In the genomic region with DNA sequence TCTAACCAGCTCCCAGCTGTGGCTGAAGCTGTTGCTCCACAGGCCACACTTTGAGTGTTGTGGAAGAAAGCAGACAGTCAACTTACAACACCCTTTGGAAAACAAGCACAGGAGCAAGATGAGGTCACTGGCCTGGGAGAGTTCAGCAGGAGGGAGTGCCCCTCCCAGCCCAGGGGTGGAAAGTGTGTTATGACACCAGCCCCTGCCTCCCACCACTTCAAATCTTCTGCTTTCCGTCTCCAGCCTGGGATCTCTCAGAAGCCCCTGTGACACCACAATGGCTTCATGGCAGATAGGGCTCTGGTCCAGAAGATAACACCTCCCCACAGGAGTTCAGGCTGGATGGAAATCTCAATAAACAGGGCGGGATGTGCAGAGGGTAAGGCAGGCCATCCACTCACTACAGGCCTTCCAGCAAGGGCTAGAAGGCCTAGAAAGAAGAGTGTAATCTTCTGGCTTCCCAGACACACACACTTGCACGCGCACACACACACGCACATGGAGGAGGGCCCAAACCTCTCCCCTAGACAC, we compare ENCODE assay signal across 1 cellular context.
A peak's percentile ranks its signal among the peaks of the same experiment; 100 is the strongest.
TF ChIP-seq lines count a peak whose summit lies in the region.

No MANE protein-coding gene starts in this region.

TF ChIP-seq in K562, 482 proteins besides CTCF, POLR2A, EP300 and RAD21 (continued from another document and continues in another):
- no peak for TF ChIP-seq ZBTB26 (CRISPR knock-in tag; IDR thresholded peaks at IDR 0.05)
- peak; percentile 51 for TF ChIP-seq ESRRA (IDR thresholded peaks at IDR 0.05; ENCODE audit: borderline replicate concordance, low read depth)
- no peak for TF ChIP-seq ZNF124 (CRISPR knock-in tag; IDR thresholded peaks at IDR 0.05)
- TF ChIP-seq, protein P1, sequence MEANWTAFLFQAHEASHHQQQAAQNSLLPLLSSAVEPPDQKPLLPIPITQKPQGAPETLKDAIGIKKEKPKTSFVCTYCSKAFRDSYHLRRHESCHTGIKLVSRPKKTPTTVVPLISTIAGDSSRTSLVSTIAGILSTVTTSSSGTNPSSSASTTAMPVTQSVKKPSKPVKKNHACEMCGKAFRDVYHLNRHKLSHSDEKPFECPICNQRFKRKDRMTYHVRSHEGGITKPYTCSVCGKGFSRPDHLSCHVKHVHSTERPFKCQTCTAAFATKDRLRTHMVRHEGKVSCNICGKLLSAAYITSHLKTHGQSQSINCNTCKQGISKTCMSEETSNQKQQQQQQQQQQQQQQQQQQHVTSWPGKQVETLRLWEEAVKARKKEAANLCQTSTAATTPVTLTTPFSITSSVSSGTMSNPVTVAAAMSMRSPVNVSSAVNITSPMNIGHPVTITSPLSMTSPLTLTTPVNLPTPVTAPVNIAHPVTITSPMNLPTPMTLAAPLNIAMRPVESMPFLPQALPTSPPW (CRISPR knock-in tag; IDR thresholded peaks at IDR 0.05) = peak; percentile 83
- peak; percentile 93 for TF ChIP-seq HDAC2 (IDR thresholded peaks at IDR 0.05)
- no peak for TF ChIP-seq RBM39 (optimal IDR thresholded peaks at IDR 0.05; ENCODE audit: low read depth, low read length)
- peak in 1 of 2 experiments; percentile 20; a peak in 1 of 3 replicates for TF ChIP-seq CBX3 (IDR thresholded peaks at IDR 0.05; ENCODE audit: borderline replicate concordance in 1 of 2, low read length in 2 of 2)
- TF ChIP-seq NFATC3 (IDR thresholded peaks at IDR 0.05) = no peak
- TF ChIP-seq SMAD4 (CRISPR knock-in tag; conservative IDR thresholded peaks at IDR 0.05) = peak; percentile 89
- no peak for TF ChIP-seq ZNF655 (CRISPR knock-in tag; IDR thresholded peaks at IDR 0.05)
- peak in 1 of 2 experiments; percentile 86; a peak in 2 of 4 replicates for TF ChIP-seq HDAC1 (IDR thresholded peaks at IDR 0.05)
- TF ChIP-seq ZBTB40 (IDR thresholded peaks at IDR 0.05) = no peak
- no peak for TF ChIP-seq ZBTB40 (CRISPR knock-in tag; IDR thresholded peaks at IDR 0.05)
- TF ChIP-seq ATF4 (CRISPR knock-in tag; IDR thresholded peaks at IDR 0.05) = no peak
- peak; percentile 57; the same call in 1 of the 2 replicates for TF ChIP-seq BCOR (IDR thresholded peaks at IDR 0.05)
- TF ChIP-seq, protein P2, sequence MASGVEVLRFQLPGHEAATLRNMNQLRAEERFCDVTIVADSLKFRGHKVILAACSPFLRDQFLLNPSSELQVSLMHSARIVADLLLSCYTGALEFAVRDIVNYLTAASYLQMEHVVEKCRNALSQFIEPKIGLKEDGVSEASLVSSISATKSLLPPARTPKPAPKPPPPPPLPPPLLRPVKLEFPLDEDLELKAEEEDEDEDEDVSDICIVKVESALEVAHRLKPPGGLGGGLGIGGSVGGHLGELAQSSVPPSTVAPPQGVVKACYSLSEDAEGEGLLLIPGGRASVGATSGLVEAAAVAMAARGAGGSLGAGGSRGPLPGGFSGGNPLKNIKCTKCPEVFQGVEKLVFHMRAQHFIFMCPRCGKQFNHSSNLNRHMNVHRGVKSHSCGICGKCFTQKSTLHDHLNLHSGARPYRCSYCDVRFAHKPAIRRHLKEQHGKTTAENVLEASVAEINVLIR (CRISPR knock-in tag; IDR thresholded peaks at IDR 0.05) = no peak
- TF ChIP-seq PHF8 (IDR thresholded peaks at IDR 0.05; ENCODE audit: borderline replicate concordance, low read length) = peak; percentile 14; the same call in 1 of the 2 replicates
- TF ChIP-seq RBM22 (IDR thresholded peaks at IDR 0.05; ENCODE audit: low read depth, low read length, poor library complexity, severe bottlenecking) = no peak
- TF ChIP-seq, protein P3, sequence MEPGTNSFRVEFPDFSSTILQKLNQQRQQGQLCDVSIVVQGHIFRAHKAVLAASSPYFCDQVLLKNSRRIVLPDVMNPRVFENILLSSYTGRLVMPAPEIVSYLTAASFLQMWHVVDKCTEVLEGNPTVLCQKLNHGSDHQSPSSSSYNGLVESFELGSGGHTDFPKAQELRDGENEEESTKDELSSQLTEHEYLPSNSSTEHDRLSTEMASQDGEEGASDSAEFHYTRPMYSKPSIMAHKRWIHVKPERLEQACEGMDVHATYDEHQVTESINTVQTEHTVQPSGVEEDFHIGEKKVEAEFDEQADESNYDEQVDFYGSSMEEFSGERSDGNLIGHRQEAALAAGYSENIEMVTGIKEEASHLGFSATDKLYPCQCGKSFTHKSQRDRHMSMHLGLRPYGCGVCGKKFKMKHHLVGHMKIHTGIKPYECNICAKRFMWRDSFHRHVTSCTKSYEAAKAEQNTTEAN (CRISPR knock-in tag; IDR thresholded peaks at IDR 0.05) = peak; percentile 79; the same call in 1 of the 2 replicates
- TF ChIP-seq ZNF197 (CRISPR knock-in tag; IDR thresholded peaks at IDR 0.05; ENCODE audit: low read depth) = 0 out of 2 replicates have a peak, but pooled peaks have one; percentile 24
- TF ChIP-seq FOXP4 (CRISPR knock-in tag; IDR thresholded peaks at IDR 0.05; ENCODE audit: borderline replicate concordance) = 0 out of 2 replicates have a peak, but pooled peaks have one; percentile 17
- peak; percentile 68 for TF ChIP-seq CREB1 (IDR thresholded peaks at IDR 0.05)
- peak; percentile 62; the same call in 1 of the 2 replicates for TF ChIP-seq CREB1 (CRISPR knock-in tag; IDR thresholded peaks at IDR 0.05)
- peak; percentile 86 for TF ChIP-seq SMARCE1 (IDR thresholded peaks at IDR 0.05)
- TF ChIP-seq RUNX1 (IDR thresholded peaks at IDR 0.05; ENCODE audit: low read depth) = peak; percentile 27; the same call in 1 of the 2 replicates
- peak; percentile 73; the same call in 1 of the 2 replicates for TF ChIP-seq MBD2 (IDR thresholded peaks at IDR 0.05; ENCODE audit: borderline replicate concordance, low read depth)
- TF ChIP-seq, protein P4, sequence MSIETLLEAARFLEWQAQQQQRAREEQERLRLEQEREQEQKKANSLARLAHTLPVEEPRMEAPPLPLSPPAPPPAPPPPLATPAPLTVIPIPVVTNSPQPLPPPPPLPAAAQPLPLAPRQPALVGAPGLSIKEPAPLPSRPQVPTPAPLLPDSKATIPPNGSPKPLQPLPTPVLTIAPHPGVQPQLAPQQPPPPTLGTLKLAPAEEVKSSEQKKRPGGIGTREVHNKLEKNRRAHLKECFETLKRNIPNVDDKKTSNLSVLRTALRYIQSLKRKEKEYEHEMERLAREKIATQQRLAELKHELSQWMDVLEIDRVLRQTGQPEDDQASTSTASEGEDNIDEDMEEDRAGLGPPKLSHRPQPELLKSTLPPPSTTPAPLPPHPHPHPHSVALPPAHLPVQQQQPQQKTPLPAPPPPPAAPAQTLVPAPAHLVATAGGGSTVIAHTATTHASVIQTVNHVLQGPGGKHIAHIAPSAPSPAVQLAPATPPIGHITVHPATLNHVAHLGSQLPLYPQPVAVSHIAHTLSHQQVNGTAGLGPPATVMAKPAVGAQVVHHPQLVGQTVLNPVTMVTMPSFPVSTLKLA (conservative IDR thresholded peaks at IDR 0.05) = peak in 1 of 2 experiments; percentile 54; a peak in 2 of 4 replicates
- TF ChIP-seq, protein P5, sequence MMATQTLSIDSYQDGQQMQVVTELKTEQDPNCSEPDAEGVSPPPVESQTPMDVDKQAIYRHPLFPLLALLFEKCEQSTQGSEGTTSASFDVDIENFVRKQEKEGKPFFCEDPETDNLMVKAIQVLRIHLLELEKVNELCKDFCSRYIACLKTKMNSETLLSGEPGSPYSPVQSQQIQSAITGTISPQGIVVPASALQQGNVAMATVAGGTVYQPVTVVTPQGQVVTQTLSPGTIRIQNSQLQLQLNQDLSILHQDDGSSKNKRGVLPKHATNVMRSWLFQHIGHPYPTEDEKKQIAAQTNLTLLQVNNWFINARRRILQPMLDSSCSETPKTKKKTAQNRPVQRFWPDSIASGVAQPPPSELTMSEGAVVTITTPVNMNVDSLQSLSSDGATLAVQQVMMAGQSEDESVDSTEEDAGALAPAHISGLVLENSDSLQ (IDR thresholded peaks at IDR 0.05) = peak; percentile 52; the same call in 1 of the 2 replicates
- TF ChIP-seq CBFA2T3 (IDR thresholded peaks at IDR 0.05) = peak; percentile 98
- TF ChIP-seq MYNN (IDR thresholded peaks at IDR 0.05) = peak; percentile 77; the same call in 1 of the 2 replicates
- no peak for TF ChIP-seq MYNN (CRISPR knock-in tag; IDR thresholded peaks at IDR 0.05)
